Comparison of ENCODE assay signal across 23 cellular contexts in the genomic region with DNA sequence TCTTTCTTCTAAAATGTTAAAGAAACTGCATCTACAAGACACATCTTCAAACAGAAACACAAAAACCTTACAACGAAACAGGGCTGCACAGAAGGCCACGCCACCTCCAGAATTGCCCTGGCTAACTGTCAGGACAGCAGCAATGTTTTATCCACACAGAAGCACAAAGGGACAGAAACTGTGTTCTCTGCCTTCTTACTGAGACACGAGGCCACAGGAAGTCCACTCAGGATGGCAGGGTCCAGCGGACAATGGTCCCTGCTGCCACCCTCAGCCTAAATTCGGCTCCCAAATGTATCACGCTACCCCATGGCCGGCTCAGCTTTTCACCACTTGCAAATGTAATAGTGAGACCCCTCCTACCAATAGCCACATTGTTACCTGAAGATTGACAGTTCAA.
"Had no signal": no experiment of that assay in that cellular context is flagged by ENCODE, and none has a peak within 500 bp of the region (broad histone marks: within the 10 kb centered on the region; RNA-seq: fewer than 3 reads in every experiment).

No MANE protein-coding gene starts in this region.

- H3K4me1 ChIP-seq: right lobe of liver, tibial artery had no signal

- DNase-seq: activated CD4-positive, alpha-beta T cell treated with anti-CD3 and anti-CD28 coated beads, Interleukin-2, amount 10 ng/mL, durations not matched to agents 7 days and 5 days; activated CD8-positive, alpha-beta T cell treated with anti-CD3 and anti-CD28 coated beads, Interleukin-2, amount 10 ng/mL, durations not matched to agents 7 days and 5 days; activated gamma-delta T cell treated with Interleukin-2 at 50 U/mL for 16 hours; activated naive CD8-positive, alpha-beta T cell treated with anti-CD3 and anti-CD28 coated beads for 36 hours; activated T-cell treated with anti-CD3 and anti-CD28 coated beads, Interleukin-2, amount 50 U/mL, for 48 hours; brain microvascular endothelial cell; gastrocnemius medialis; heart left ventricle; stimulated activated CD8-positive, alpha-beta memory T cell treated with anti-CD3 and anti-CD28 coated beads, Interleukin-4, amount 100 ng/mL, for 48 hours; stimulated activated naive CD4-positive, alpha-beta T cell; T-helper 1 cell; T-helper 9 cell; tibial artery had no signal

- H3K27ac Mint-ChIP-seq: activated CD4-positive, alpha-beta T cell treated with anti-CD3 and anti-CD28 coated beads, Interleukin-2, amount 10 ng/mL, durations not matched to agents 7 days and 5 days; activated CD8-positive, alpha-beta T cell treated with anti-CD3 and anti-CD28 coated beads, Interleukin-2, amount 10 ng/mL, durations not matched to agents 7 days and 5 days; activated naive CD8-positive, alpha-beta T cell treated with anti-CD3 and anti-CD28 coated beads for 36 hours; mesothelial cell of epicardium had no signal

- FAIRE-seq: endometrium, urothelium cell line had no signal

- H3K4me1 Mint-ChIP-seq: activated CD4-positive, alpha-beta T cell treated with anti-CD3 and anti-CD28 coated beads, Interleukin-2, amount 10 ng/mL, durations not matched to agents 7 days and 5 days; activated naive CD8-positive, alpha-beta T cell treated with anti-CD3 and anti-CD28 coated beads for 36 hours; central memory CD8-positive, alpha-beta T cell had no signal

- H3K36me3 Mint-ChIP-seq: activated naive CD8-positive, alpha-beta T cell treated with anti-CD3 and anti-CD28 coated beads for 36 hours; mesothelial cell of epicardium had no signal

- H3K4me3 ChIP-seq: coronary artery, gastrocnemius medialis, heart left ventricle, lung, ovary, right lobe of liver, tibial artery had no signal

- H3K27ac ChIP-seq: brain microvascular endothelial cell, coronary artery, gastrocnemius medialis, ovary, right lobe of liver, tibial artery had no signal

- H3K27me3 ChIP-seq: brain microvascular endothelial cell, ovary, right lobe of liver had no signal

- H3K4me3 Mint-ChIP-seq: activated CD4-positive, alpha-beta T cell treated with anti-CD3 and anti-CD28 coated beads, Interleukin-2, amount 10 ng/mL, durations not matched to agents 7 days and 5 days; activated CD8-positive, alpha-beta T cell treated with anti-CD3 and anti-CD28 coated beads, Interleukin-2, amount 10 ng/mL, durations not matched to agents 7 days and 5 days; activated naive CD8-positive, alpha-beta T cell treated with anti-CD3 and anti-CD28 coated beads for 36 hours; central memory CD8-positive, alpha-beta T cell; mesothelial cell of epicardium had no signal

- ATAC-seq: activated CD4-positive, CD25-positive, alpha-beta regulatory T cell treated with anti-CD3 and anti-CD28 coated beads, Interleukin-2, amount 50 U/mL, for 24 hours; activated CD8-positive, alpha-beta T cell treated with anti-CD3 and anti-CD28 coated beads, Interleukin-2, amount 10 ng/mL, durations not matched to agents 7 days and 5 days; esophagus mucosa; gastrocnemius medialis had no signal

- H3K36me3 ChIP-seq: brain microvascular endothelial cell, gastrocnemius medialis, heart left ventricle, ovary, right lobe of liver, tibial artery had no signal

- H3K9me3 ChIP-seq: gastrocnemius medialis, heart left ventricle, ovary, right lobe of liver, tibial artery had no signal

- H3K9me3 Mint-ChIP-seq: activated CD4-positive, alpha-beta T cell treated with anti-CD3 and anti-CD28 coated beads, Interleukin-2, amount 10 ng/mL, durations not matched to agents 7 days and 5 days; activated naive CD8-positive, alpha-beta T cell treated with anti-CD3 and anti-CD28 coated beads for 36 hours; central memory CD8-positive, alpha-beta T cell; mesothelial cell of epicardium had no signal
